In the genomic region with DNA sequence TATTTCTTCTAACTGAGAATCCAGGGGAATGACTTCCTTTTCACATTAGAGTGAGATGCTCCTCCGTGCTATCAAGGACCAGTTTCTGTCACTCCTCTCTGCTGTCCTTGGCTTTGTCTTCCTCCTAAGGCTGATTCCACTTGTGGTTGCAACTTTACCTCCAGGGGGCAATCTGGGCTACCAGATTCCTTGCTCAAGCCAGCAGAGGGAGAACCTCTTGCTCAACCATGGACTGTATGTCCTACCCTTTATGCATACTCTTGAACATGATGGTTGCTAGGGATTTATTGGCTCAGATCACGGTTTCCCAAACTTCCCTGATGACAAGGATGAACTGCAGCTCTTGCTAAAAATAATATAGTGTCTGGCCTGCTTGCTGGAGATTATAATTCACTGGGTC, we compare ENCODE assay signal across 1 cellular context.
TF ChIP-seq lines count a peak whose summit lies in the region.

No MANE protein-coding gene starts in this region.

TF ChIP-seq in K562, 482 proteins besides CTCF, POLR2A, EP300 and RAD21 (continued from another document):
- TF ChIP-seq CEBPB (tag; IDR thresholded peaks at IDR 0.05), result peak; percentile 91
- TF ChIP-seq ZNF212 (CRISPR knock-in tag; IDR thresholded peaks at IDR 0.05), result no peak
